2 cellular contexts compared by ENCODE assay signal in genomic region chr15:41777421-41777973, GRCh38.
TF ChIP-seq lines count a peak whose summit lies in the region.

No MANE protein-coding gene starts in this region.

TF ChIP-seq in IMR-90, 13 proteins besides CTCF, POLR2A, EP300 and RAD21:
- TF ChIP-seq CHD1 (IDR thresholded peaks at IDR 0.05; ENCODE audit: low read depth, low read length) (no peak), MXI1 (IDR thresholded peaks at IDR 0.05; ENCODE audit: borderline replicate concordance, low read depth, low read length) (0 out of 2 replicates have a peak, but pooled peaks have one; percentile 23), SMC3 (IDR thresholded peaks at IDR 0.05; ENCODE audit: low read depth, low read length) (no peak)
- TF ChIP-seq, protein P1, sequence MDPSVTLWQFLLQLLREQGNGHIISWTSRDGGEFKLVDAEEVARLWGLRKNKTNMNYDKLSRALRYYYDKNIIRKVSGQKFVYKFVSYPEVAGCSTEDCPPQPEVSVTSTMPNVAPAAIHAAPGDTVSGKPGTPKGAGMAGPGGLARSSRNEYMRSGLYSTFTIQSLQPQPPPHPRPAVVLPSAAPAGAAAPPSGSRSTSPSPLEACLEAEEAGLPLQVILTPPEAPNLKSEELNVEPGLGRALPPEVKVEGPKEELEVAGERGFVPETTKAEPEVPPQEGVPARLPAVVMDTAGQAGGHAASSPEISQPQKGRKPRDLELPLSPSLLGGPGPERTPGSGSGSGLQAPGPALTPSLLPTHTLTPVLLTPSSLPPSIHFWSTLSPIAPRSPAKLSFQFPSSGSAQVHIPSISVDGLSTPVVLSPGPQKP (IDR thresholded peaks at IDR 0.05; ENCODE audit: borderline replicate concordance, low read depth, low read length) = no peak

TF ChIP-seq in GM12891, 5 proteins besides CTCF, POLR2A, EP300 and RAD21:
- TF ChIP-seq POLR2AphosphoS5 (IDR thresholded peaks at IDR 0.05; ENCODE audit: low read depth, low read length) = no peak
- TF ChIP-seq SPI1 (IDR thresholded peaks at IDR 0.05; ENCODE audit: low read depth, low read length) = no peak
- no peak for TF ChIP-seq POU2F2 (IDR thresholded peaks at IDR 0.05; ENCODE audit: low read depth, low read length)
- TF ChIP-seq TAF1 (IDR thresholded peaks at IDR 0.05; ENCODE audit: low read depth, low read length) = no peak
- TF ChIP-seq PAX5 (IDR thresholded peaks at IDR 0.05; ENCODE audit: insufficient read depth, low read length, severe bottlenecking) = no peak
